9 cellular contexts compared by ENCODE assay signal in genomic region chr20:37071481-37071911, GRCh38. TPM values are rescaled to one million over a fixed set of nuclear protein-coding genes. Genes with fewer than 3 reads are reported as not detected.
DNase-seq lines count a peak whose midpoint lies in the region; ATAC-seq, FAIRE-seq and TF ChIP-seq lines count a peak whose summit lies in the region.
"Had no signal": no experiment of that assay in that cellular context is flagged by ENCODE, and none has a peak within 500 bp of the region (broad histone marks: within the 10 kb centered on the region; RNA-seq: fewer than 3 reads in every experiment).

No MANE protein-coding gene starts in this region.

- H3K27me3 Mint-ChIP-seq in T-helper 17 cell (no peaks in the 10 kb centered on the region), astrocyte (ENCODE audit: low read depth, unreplicated experiment) (no peaks in the 10 kb centered on the region), neural crest cell (ENCODE audit: low read depth) (no peaks in the 10 kb centered on the region)

- peaks cover 6% of the 10 kb centered on the region for H3K4me1 ChIP-seq in astrocyte (ENCODE audit: insufficient read depth, low read length)
- H3K4me1 ChIP-seq: psoas muscle had no signal

- H3K4me3 ChIP-seq in astrocyte (ENCODE audit: insufficient read depth, low read depth, low read length), result no peak overlapping the region
- H3K4me3 ChIP-seq: psoas muscle had no signal

- DNase-seq in ELR (ENCODE audit: low read depth) (peak; percentile 94), T-helper 17 cell (no peak), astrocyte (ENCODE audit: low read depth) (peak; percentile 53), neural crest cell (ENCODE audit: low read depth, low spot score) (no peak), left lobe of liver (ENCODE audit: low spot score) (no peak), putamen (ENCODE audit: low spot score) (no peak), medulla oblongata (ENCODE audit: extremely low spot score) (no peak), COR-L47 (lab: John Stamatoyannopoulos, UW) (no peak)
- DNase-seq: psoas muscle had no signal

- H3K79me2 ChIP-seq in astrocyte (ENCODE audit: insufficient read depth, low read length), result peaks cover 3% of the 10 kb centered on the region

- H3K27ac ChIP-seq in astrocyte (ENCODE audit: low read depth, low read length), result no peak overlapping the region
- H3K27ac ChIP-seq: psoas muscle had no signal

- no peaks in the 10 kb centered on the region for H4K20me1 ChIP-seq in astrocyte (ENCODE audit: insufficient read depth, low read length)

- H3K27me3 ChIP-seq in astrocyte (ENCODE audit: insufficient read depth, low read length), result no peaks in the 10 kb centered on the region

- H3K36me3 Mint-ChIP-seq in T-helper 17 cell (ENCODE audit: low read depth), result no peaks in the 10 kb centered on the region
- peaks cover 3% of the 10 kb centered on the region for H3K36me3 Mint-ChIP-seq in astrocyte (ENCODE audit: low read depth, unreplicated experiment)
- H3K36me3 Mint-ChIP-seq in neural crest cell (ENCODE audit: low read depth), result peaks cover 21% of the 10 kb centered on the region

- peaks cover 4% of the 10 kb centered on the region for H3K9me3 Mint-ChIP-seq in astrocyte (ENCODE audit: unreplicated experiment)
- peaks cover 2% of the 10 kb centered on the region for H3K9me3 Mint-ChIP-seq in neural crest cell

- no peak overlapping the region for H3K4me2 ChIP-seq in astrocyte (ENCODE audit: low read length)

- TF ChIP-seq CTCF in astrocyte (IDR thresholded peaks at IDR 0.05; ENCODE audit: insufficient read depth, low read depth, low read length) (no peak), neural crest cell (conservative IDR thresholded peaks at IDR 0.05) (no peak)

- H3K36me3 ChIP-seq in astrocyte (ENCODE audit: insufficient read depth, low read length), result no peaks in the 10 kb centered on the region

- ATAC-seq in T-helper 17 cell (peak; percentile 68), left lobe of liver (no peak)

- H2AFZ ChIP-seq in astrocyte (ENCODE audit: low read depth, low read length), result peak overlapping the region; percentile 48

- H3K4me3 Mint-ChIP-seq in T-helper 17 cell (peak overlapping the region; percentile 28), astrocyte (ENCODE audit: unreplicated experiment) (no peak overlapping the region), neural crest cell (no peak overlapping the region)

- H3K27ac Mint-ChIP-seq in T-helper 17 cell (peak overlapping the region; percentile 59), astrocyte (ENCODE audit: unreplicated experiment) (no peak overlapping the region), neural crest cell (ENCODE audit: unreplicated experiment) (peak overlapping the region; percentile 22)

- H3K4me1 Mint-ChIP-seq in T-helper 17 cell (peaks cover 8% of the 10 kb centered on the region), astrocyte (ENCODE audit: low read depth, unreplicated experiment) (peaks cover 5% of the 10 kb centered on the region), neural crest cell (peaks cover 11% of the 10 kb centered on the region)

- FAIRE-seq in astrocyte (lab: Jason Lieb, UNC), result no peak

- H3K9me3 ChIP-seq in T-helper 17 cell (ENCODE audit: control insufficient read depth, low read length, poor library complexity, severe bottlenecking) (no peaks in the 10 kb centered on the region), astrocyte (ENCODE audit: insufficient read depth, low read depth, low read length) (no peaks in the 10 kb centered on the region)
- H3K9me3 ChIP-seq: psoas muscle had no signal

- H3K9ac ChIP-seq in astrocyte (ENCODE audit: low read length), result no peak overlapping the region

RNA-seq across cellular contexts. Expression of gene RBL1, which starts 24.3 kb away (rescaled TPM):
- 10 to 100 TPM; 27.1 to 27.3 TPM for total RNA-seq in T-helper 17 cell
- 2.4 and 3.4 TPM in 2 replicates for total RNA-seq in astrocyte
- total RNA-seq in neural crest cell, result 25.6 and 27.2 TPM in 2 replicates
- 2.2 TPM for total RNA-seq in left lobe of liver

Comparison
In these comparisons a context has a peak if more than half of its experiments do, and no peak if none do; other contexts are left out.
1. DNase-seq: peak in ELR (single experiment) and astrocyte (single experiment); none in T-helper 17 cell (0 of 3), neural crest cell (single experiment), left lobe of liver (single experiment), putamen (single experiment), medulla oblongata (single experiment) and COR-L47 (single experiment).